10 cellular contexts compared by ENCODE assay signal in genomic region chr9:16653491-16654407, GRCh38.
DNase-seq lines count a peak whose midpoint lies in the region; ATAC-seq, FAIRE-seq and TF ChIP-seq lines count a peak whose summit lies in the region.
"Had no signal": no experiment of that assay in that cellular context is flagged by ENCODE, and none has a peak within 500 bp of the region (broad histone marks: within the 10 kb centered on the region; RNA-seq: fewer than 3 reads in every experiment).

No MANE protein-coding gene starts in this region.

- ATAC-seq in Right ventricle myocardium inferior (peak; percentile 59), aorta (ENCODE audit: low FRiP score) (peak; percentile 57)

- no peaks in the 10 kb centered on the region for H3K9me1 ChIP-seq in endothelial cell of umbilical vein (replicated peaks; ENCODE audit: control insufficient read depth, extremely low read depth, insufficient read depth, low read length)

- no peak overlapping the region for H2BK15ac ChIP-seq in mesendoderm (replicated peaks; ENCODE audit: low read depth)

- DNase-seq in Right ventricle myocardium inferior (ENCODE audit: missing footprints) (peak; percentile 56), cardiac septum (ENCODE audit: low spot score) (no peak), endothelial cell of umbilical vein (ENCODE audit: low read depth, low spot score) (peak; percentile 17), mesendoderm (peak; percentile 11), aorta (no peak), activated gamma-delta T cell treated with Interleukin-2 at 50 U/mL for 16 hours (no peak), D721Med (ENCODE audit: insufficient read length, low spot score) (no peak)
- no peak for DNase-seq in activated T-cell treated with anti-CD3 and anti-CD28 coated beads, Interleukin-2, amount 50 U/mL, for 48 hours
- DNase-seq: AML-193, MV-4-11 had no signal

- no peaks in the 10 kb centered on the region for H4K20me1 ChIP-seq in endothelial cell of umbilical vein (replicated peaks; ENCODE audit: control insufficient read depth, extremely low read depth, insufficient read depth, low read length)

- H3K79me2 ChIP-seq in endothelial cell of umbilical vein (ENCODE audit: control insufficient read depth, insufficient read depth, low read length) (peaks cover 3% of the 10 kb centered on the region), mesendoderm (ENCODE audit: control insufficient read depth, insufficient read depth, low read length) (no peaks in the 10 kb centered on the region)

- no peak overlapping the region for H3K18ac ChIP-seq in mesendoderm (ENCODE audit: low read length)

- H3K4ac ChIP-seq in mesendoderm (ENCODE audit: low read depth, low read length): no peak overlapping the region

- FAIRE-seq in endothelial cell of umbilical vein (lab: Jason Lieb, UNC): no peak
- no peak for FAIRE-seq in D721Med (lab: Jason Lieb, UNC)

- BruUV-seq in endothelial cell of umbilical vein (replicated peaks; lab: Mats Ljungman, UMichigan): no TSS peak

- H3K79me1 ChIP-seq in mesendoderm (ENCODE audit: low read length): no peaks in the 10 kb centered on the region

- H3K9ac ChIP-seq in endothelial cell of umbilical vein (replicated peaks; ENCODE audit: extremely low read depth, insufficient read depth, low read length): no peak overlapping the region
- H3K9ac ChIP-seq in mesendoderm (ENCODE audit: low read length): no peak overlapping the region

- POLR2A ChIA-PET in endothelial cell of umbilical vein (lab: Charles Lee): no interaction called here

- no peaks in the 10 kb centered on the region for H3K9me3 ChIP-seq in endothelial cell of umbilical vein (replicated peaks; ENCODE audit: control insufficient read depth, insufficient read depth, low read length)
- no peaks in the 10 kb centered on the region for H3K9me3 ChIP-seq in aorta (ENCODE audit: control insufficient read depth, low read length)

- H3K27ac ChIP-seq in endothelial cell of umbilical vein (ENCODE audit: insufficient read depth, low read depth, low read length) (no peak overlapping the region), mesendoderm (ENCODE audit: low read depth, low read length) (no peak overlapping the region), aorta (ENCODE audit: low read depth in 1 of 2, low read length in 2 of 2) (no peak overlapping the region)

- peak overlapping the region; percentile 17 for H2AFZ ChIP-seq in endothelial cell of umbilical vein (ENCODE audit: low read depth, low read length)

- H3K4me1 ChIP-seq in endothelial cell of umbilical vein (ENCODE audit: control insufficient read depth, extremely low read depth, insufficient read depth, low read length) (no peaks in the 10 kb centered on the region), mesendoderm (ENCODE audit: control insufficient read depth, low read depth, low read length) (no peaks in the 10 kb centered on the region), aorta (ENCODE audit: control insufficient read depth in 1 of 2, insufficient read depth in 2 of 2, low read length in 2 of 2) (no peaks in the 10 kb centered on the region)

- H3K4me3 ChIP-seq in endothelial cell of umbilical vein (replicated peaks in 1 of 3; ENCODE audit: insufficient read depth in 1 of 3, low read depth in 1 of 3, low read length in 3 of 3) (peak overlapping the region in 1 of 3 experiments; percentile 26), mesendoderm (ENCODE audit: low read length) (no peak overlapping the region), aorta (ENCODE audit: low read length in 2 of 2) (no peak overlapping the region)

- H3K27me3 ChIP-seq in endothelial cell of umbilical vein (ENCODE audit: control insufficient read depth in 2 of 2, insufficient read depth in 2 of 2, low read length in 2 of 2) (no peaks in the 10 kb centered on the region), mesendoderm (ENCODE audit: insufficient read depth, low read length, poor library complexity) (no peaks in the 10 kb centered on the region), aorta (ENCODE audit: control insufficient read depth in 1 of 2, insufficient read depth in 2 of 2, low read length in 1 of 2) (no peaks in the 10 kb centered on the region)

- no peak overlapping the region for H4K5ac ChIP-seq in mesendoderm (ENCODE audit: low read length)

- TF ChIP-seq CTCF in endothelial cell of umbilical vein (IDR thresholded peaks at IDR 0.05; ENCODE audit: extremely low read depth in 1 of 2, insufficient read depth in 1 of 2, low read depth in 1 of 2, low read length in 2 of 2): no peak
- TF ChIP-seq CTCF in D721Med (IDR thresholded peaks at IDR 0.05; ENCODE audit: insufficient read depth, missing control alignments): no peak

- no peak overlapping the region for H2BK5ac ChIP-seq in mesendoderm (ENCODE audit: low read length)

- H4K8ac ChIP-seq in mesendoderm (ENCODE audit: low read depth, low read length): no peak overlapping the region

- H3K4me2 ChIP-seq in endothelial cell of umbilical vein (ENCODE audit: insufficient read depth, low read length) (peak overlapping the region; percentile 69), mesendoderm (ENCODE audit: low read length) (no peak overlapping the region)

- intact Hi-C loops in Right ventricle myocardium inferior (cut with DNase I): no loop called here
- intact Hi-C loops in cardiac septum (cut with DNase I): loop anchor here (10.0 kb wide), 1 partner anchor 79 kb away; no protein-coding TSS in a partner anchor
- intact Hi-C loops in endothelial cell of umbilical vein (cut with micrococcal nuclease): no loop called here
- intact Hi-C loops in aorta (cut with DNase I): no loop called here

- no CpG with 5 or more reads among the region's 13 CpGs for WGBS in mesendoderm (ENCODE audit: extremely low coverage, insufficient coverage, low lambda C conversion rate)
- WGBS in aorta, 2 donors: 75 to 76% methylated on average over 13 of the region's 13 CpGs

- no peak overlapping the region for H2AK5ac ChIP-seq in mesendoderm (ENCODE audit: low read length)

- no peak for TF ChIP-seq POLR2A in endothelial cell of umbilical vein (IDR thresholded peaks at IDR 0.05; ENCODE audit: low read depth, low read length)

- CTCF ChIA-PET in endothelial cell of umbilical vein (lab: Charles Lee): no interaction called here

- H3K23ac ChIP-seq in mesendoderm (ENCODE audit: low read length): no peak overlapping the region

- dilution Hi-C loops in endothelial cell of umbilical vein (cut with MboI; ENCODE audit: extremely low pct_ligation_motif_present, low sequenced_read_pairs): no loop called here

- no peaks in the 10 kb centered on the region for H3K36me3 ChIP-seq in endothelial cell of umbilical vein (ENCODE audit: control insufficient read depth in 2 of 2, extremely low read depth in 1 of 2, insufficient read depth in 2 of 2, low read length in 2 of 2)
- no peaks in the 10 kb centered on the region for H3K36me3 ChIP-seq in mesendoderm (ENCODE audit: control insufficient read depth, insufficient read depth, low read length)
- H3K36me3 ChIP-seq in aorta (ENCODE audit: control insufficient read depth in 1 of 2, insufficient read depth in 2 of 2, low read length in 1 of 2): no peaks in the 10 kb centered on the region

- no peak overlapping the region for H3K56ac ChIP-seq in mesendoderm (ENCODE audit: low read length)

- H2BK120ac ChIP-seq in mesendoderm (ENCODE audit: low read depth, low read length): no peak overlapping the region

TF ChIP-seq in endothelial cell of umbilical vein, 7 proteins besides CTCF, POLR2A, EP300 and RAD21:
- no peak for TF ChIP-seq JUN (IDR thresholded peaks at IDR 0.05; ENCODE audit: borderline replicate concordance, insufficient read depth, insufficient read length, low read depth)
- no peak for TF ChIP-seq FOS (IDR thresholded peaks at IDR 0.05; ENCODE audit: borderline replicate concordance, insufficient read depth, low read length)

Comparison
In these comparisons a context has a peak if more than half of its experiments do, and no peak if none do; other contexts are left out.
1. DNase-seq: peak in Right ventricle myocardium inferior (single experiment), endothelial cell of umbilical vein (single experiment) and mesendoderm (single experiment); none in cardiac septum (single experiment), aorta (0 of 2), activated T-cell treated with anti-CD3 and anti-CD28 coated beads, Interleukin-2, amount 50 U/mL, for 48 hours (0 of 2), activated gamma-delta T cell treated with Interleukin-2 at 50 U/mL for 16 hours (single experiment) and D721Med (single experiment).